In genomic region chr12:116532986-116533342, GRCh38 we compare ENCODE assay signal across 8 cellular contexts. TPM values are rescaled to one million over a fixed set of nuclear protein-coding genes. Genes with fewer than 3 reads are reported as not detected.
DNase-seq lines count a peak whose midpoint lies in the region; ATAC-seq and TF ChIP-seq lines count a peak whose summit lies in the region.

No MANE protein-coding gene starts in this region.

- intact Hi-C loops in esophagus squamous epithelium (cut with DNase I), result no loop called here

- TF ChIP-seq CTCF in esophagus squamous epithelium (IDR thresholded peaks at IDR 0.05), result no peak

- WGBS in esophagus squamous epithelium, 2 donors, result 0 to 3% methylated on average over 5 to 8 of the region's 11 CpGs

- no peak for TF ChIP-seq POLR2A in esophagus squamous epithelium (IDR thresholded peaks at IDR 0.05)

- H3K4me1 ChIP-seq in esophagus squamous epithelium, result peaks cover 20 to 69% (median 44%) of the 10 kb centered on the region in 3 donors

- ATAC-seq in activated T-cell treated with anti-CD3 and anti-CD28 coated beads, Interleukin-2, amount 50 U/mL, for 4 hours, result peak in 1 of 2 donors; percentile 5
- peak; percentile 6 for ATAC-seq in stimulated activated effector memory CD8-positive, alpha-beta T cell treated with anti-CD3 and anti-CD28 coated beads, Interleukin-12 subunit alpha, Interleukin-12 subunit beta, amount 100 ng/mL, for 72 hours
- no peak for ATAC-seq in GM21737 (IDR thresholded peaks at IDR 0.05; ENCODE audit: unreplicated experiment)

- H3K27me3 ChIP-seq in esophagus squamous epithelium, result no peaks in the 10 kb centered on the region

- no peak for DNase-seq in activated T-cell treated with anti-CD3 and anti-CD28 coated beads, Interleukin-2, amount 50 U/mL, for 4 hours
- DNase-seq in activated T-cell treated with anti-CD3 and anti-CD28 coated beads for 4 hours (no peak), NCI-H774 (lab: John Stamatoyannopoulos, UW) (peak; percentile 77), esophagus squamous epithelium (lab: John Stamatoyannopoulos, UW) (no peak), NCI-H526 treated with DMSO at 0.1 percent for 48 hours (lab: John Stamatoyannopoulos, UW) (no peak), activated gamma-delta T cell treated with Interleukin-2 at 50 U/mL for 16 hours (no peak)
- DNase-seq in stimulated activated effector memory CD8-positive, alpha-beta T cell treated with anti-CD3 and anti-CD28 coated beads, Interleukin-12 subunit alpha, Interleukin-12 subunit beta, amount 100 ng/mL, for 72 hours (ENCODE audit: low spot score in 2 of 2), result no peak

- H3K36me3 ChIP-seq in esophagus squamous epithelium, result no peaks in the 10 kb centered on the region

- H3K27me3 Mint-ChIP-seq in activated T-cell treated with anti-CD3 and anti-CD28 coated beads, Interleukin-2, amount 50 U/mL, for 4 hours (ENCODE audit: low read depth), result no peaks in the 10 kb centered on the region

- no peaks in the 10 kb centered on the region for H3K9me3 Mint-ChIP-seq in activated T-cell treated with anti-CD3 and anti-CD28 coated beads, Interleukin-2, amount 50 U/mL, for 4 hours
- H3K9me3 Mint-ChIP-seq in stimulated activated effector memory CD8-positive, alpha-beta T cell treated with anti-CD3 and anti-CD28 coated beads, Interleukin-12 subunit alpha, Interleukin-12 subunit beta, amount 100 ng/mL, for 72 hours, result no peaks in the 10 kb centered on the region

- H3K4me1 Mint-ChIP-seq in activated T-cell treated with anti-CD3 and anti-CD28 coated beads, Interleukin-2, amount 50 U/mL, for 4 hours (ENCODE audit: low read depth), result peaks cover 32% of the 10 kb centered on the region
- H3K4me1 Mint-ChIP-seq in stimulated activated effector memory CD8-positive, alpha-beta T cell treated with anti-CD3 and anti-CD28 coated beads, Interleukin-12 subunit alpha, Interleukin-12 subunit beta, amount 100 ng/mL, for 72 hours, result peaks cover 36% of the 10 kb centered on the region

- no peaks in the 10 kb centered on the region for H3K36me3 Mint-ChIP-seq in activated T-cell treated with anti-CD3 and anti-CD28 coated beads, Interleukin-2, amount 50 U/mL, for 4 hours (ENCODE audit: insufficient read depth)
- no peaks in the 10 kb centered on the region for H3K36me3 Mint-ChIP-seq in stimulated activated effector memory CD8-positive, alpha-beta T cell treated with anti-CD3 and anti-CD28 coated beads, Interleukin-12 subunit alpha, Interleukin-12 subunit beta, amount 100 ng/mL, for 72 hours

- H3K9me3 ChIP-seq in esophagus squamous epithelium, result no peaks in the 10 kb centered on the region

- H3K4me3 Mint-ChIP-seq in activated T-cell treated with anti-CD3 and anti-CD28 coated beads, Interleukin-2, amount 50 U/mL, for 4 hours, result peak overlapping the region; percentile 85
- H3K4me3 Mint-ChIP-seq in stimulated activated effector memory CD8-positive, alpha-beta T cell treated with anti-CD3 and anti-CD28 coated beads, Interleukin-12 subunit alpha, Interleukin-12 subunit beta, amount 100 ng/mL, for 72 hours, result peak overlapping the region; percentile 82

- H3K27ac Mint-ChIP-seq in stimulated activated effector memory CD8-positive, alpha-beta T cell treated with anti-CD3 and anti-CD28 coated beads, Interleukin-12 subunit alpha, Interleukin-12 subunit beta, amount 100 ng/mL, for 72 hours, result no peak overlapping the region

- peak overlapping the region; percentile 39 to 77 (median 65) for H3K4me3 ChIP-seq in esophagus squamous epithelium

- peak overlapping the region; percentile 74 to 91 (median 90) for H3K27ac ChIP-seq in esophagus squamous epithelium

RNA-seq across cellular contexts. Expression of gene MAP1LC3B2, which starts 26.2 kb away (rescaled TPM):
- total RNA-seq in activated T-cell treated with anti-CD3 and anti-CD28 coated beads, Interleukin-2, amount 50 U/mL, for 4 hours, result 1 to 10 TPM in 2 of 3 donors, not detected in 1; 1.1 to 1.5 TPM
- total RNA-seq in esophagus squamous epithelium, result under 1 TPM in 2 of 4 donors, not detected in 2; 0.76 TPM
